Comparison of ENCODE assay signal across 19 cellular contexts in the genomic region with DNA sequence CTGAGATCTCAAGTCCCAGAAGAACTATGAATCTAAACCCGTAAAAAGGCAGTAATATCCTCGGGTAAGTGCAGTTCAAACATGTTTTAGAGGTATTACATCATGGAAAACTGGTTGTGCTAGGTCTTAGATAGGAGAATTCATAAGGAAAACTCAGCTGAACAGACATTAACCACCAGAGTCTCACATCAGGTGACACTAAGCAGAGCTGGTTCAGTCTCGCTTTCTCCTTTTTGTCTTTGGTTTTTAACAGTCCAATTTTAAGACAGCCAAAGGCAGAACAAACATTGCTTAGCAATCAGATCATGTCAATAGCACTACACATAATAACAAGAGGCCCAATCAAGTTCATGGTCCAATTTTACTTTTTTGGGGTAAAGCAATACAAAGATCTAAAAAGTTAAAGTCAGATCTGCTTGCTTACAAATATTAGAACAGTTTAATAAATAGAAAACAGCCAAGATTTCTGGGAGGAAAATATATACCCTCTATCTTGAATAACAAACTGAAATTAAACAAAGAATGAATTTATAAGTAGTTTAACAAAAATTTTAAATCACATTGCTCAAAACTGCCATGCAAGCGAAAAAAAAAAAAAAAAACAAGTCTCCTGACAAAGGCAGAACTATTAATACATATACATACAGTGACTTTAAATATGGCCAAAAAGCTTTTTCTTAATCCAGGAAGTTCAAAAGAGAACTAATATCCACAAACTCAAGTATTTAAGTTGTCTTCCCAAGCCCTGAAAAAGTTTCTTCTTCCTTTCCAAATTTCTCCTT.
DNase-seq lines count a peak whose midpoint lies in the region; ATAC-seq, FAIRE-seq and TF ChIP-seq lines count a peak whose summit lies in the region.
"Had no signal": no experiment of that assay in that cellular context is flagged by ENCODE, and none has a peak within 500 bp of the region (broad histone marks: within the 10 kb centered on the region; RNA-seq: fewer than 3 reads in every experiment).

No MANE protein-coding gene starts in this region.

- POLR2A ChIA-PET in PC-3 (lab: Charles Lee; ENCODE audit: unreplicated experiment), result interaction anchor here (0.6 kb wide), 2 partner anchors 673 to 1820 kb away, joined by 3 to 8 read pairs; no protein-coding TSS in a partner anchor
- POLR2A ChIA-PET in activated CD4-positive, alpha-beta memory T cell treated with anti-CD3 and anti-CD28 coated beads for 36 hours (lab: Charles Lee), result no interaction called here

- FAIRE-seq in keratinocyte (lab: Jason Lieb, UNC), result peak; percentile 43
- FAIRE-seq: GM19239 had no signal

- ATAC-seq in PC-3, result no peak
- ATAC-seq: activated naive CD4-positive, alpha-beta T cell treated with anti-CD3 and anti-CD28 coated beads, Interleukin-2, amount 50 U/mL, for 72 hours; naive thymus-derived CD8-positive, alpha-beta T cell; psoas muscle had no signal

- no peak overlapping the region for H3K27ac Mint-ChIP-seq in activated CD4-positive, alpha-beta memory T cell treated with anti-CD3 and anti-CD28 coated beads for 36 hours
- no peak overlapping the region for H3K27ac Mint-ChIP-seq in activated naive CD4-positive, alpha-beta T cell treated with anti-CD3 and anti-CD28 coated beads, Interleukin-2, amount 10 ng/mL, durations not matched to agents 7 days and 5 days
- H3K27ac Mint-ChIP-seq: activated naive CD4-positive, alpha-beta T cell treated with anti-CD3 and anti-CD28 coated beads, Interleukin-2, amount 50 U/mL, for 72 hours had no signal

- BruUV-seq in PC-3 (replicated peaks; lab: Mats Ljungman, UMichigan), result no TSS peak

- no peaks in the 10 kb centered on the region for H3K79me2 ChIP-seq in PC-3 (ENCODE audit: low read length)
- H3K79me2 ChIP-seq in keratinocyte (ENCODE audit: control insufficient read depth, insufficient read depth, low read length), result no peaks in the 10 kb centered on the region

- no peaks in the 10 kb centered on the region for H3F3A ChIP-seq in PC-3 (ENCODE audit: low read length, unreplicated experiment)

- CTCF ChIA-PET in PC-3 (lab: Charles Lee), result no interaction called here
- CTCF ChIA-PET in activated CD4-positive, alpha-beta memory T cell treated with anti-CD3 and anti-CD28 coated beads for 36 hours (lab: Charles Lee), result no interaction called here
- CTCF ChIA-PET in activated naive CD4-positive, alpha-beta T cell treated with anti-CD3 and anti-CD28 coated beads, Interleukin-2, amount 10 ng/mL, durations not matched to agents 7 days and 5 days (lab: Charles Lee), result interaction anchor here (0.6 kb wide), 1 partner anchor 116 kb away, joined by 3 read pairs; no protein-coding TSS in a partner anchor

- no peaks in the 10 kb centered on the region for H3K9me2 ChIP-seq in PC-3 (replicated peaks; ENCODE audit: low read length)

- H3K4me2 ChIP-seq in PC-3 (ENCODE audit: low read length) (no peak overlapping the region), keratinocyte (ENCODE audit: control insufficient read depth, extremely low read depth, insufficient read depth, low read depth, low read length) (peak overlapping the region; percentile 82)
- H3K4me2 ChIP-seq: BLaER1 had no signal

- H3K4me3 ChIP-seq in PC-3 (ENCODE audit: low read length), result no peak overlapping the region
- no peak overlapping the region for H3K4me3 ChIP-seq in keratinocyte (ENCODE audit: control insufficient read depth in 2 of 3, extremely low read depth in 1 of 3, insufficient read depth in 2 of 3, low read depth in 1 of 3, low read length in 3 of 3)
- no peak overlapping the region for H3K4me3 ChIP-seq in skin epidermis
- H3K4me3 ChIP-seq: BLaER1, psoas muscle had no signal

- no peaks in the 10 kb centered on the region for H3K9me3 ChIP-seq in PC-3 (ENCODE audit: low read length)
- no peaks in the 10 kb centered on the region for H3K9me3 ChIP-seq in keratinocyte (ENCODE audit: control insufficient read depth, low read depth, low read length)
- H3K9me3 ChIP-seq: BLaER1, psoas muscle had no signal

- dilution Hi-C loops in keratinocyte (cut with MboI; ENCODE audit: extremely low pct_ligation_motif_present, low sequenced_read_pairs), result no loop called here

- no peak overlapping the region for H3K9ac ChIP-seq in PC-3 (ENCODE audit: low read length)
- H3K9ac ChIP-seq in keratinocyte (ENCODE audit: control insufficient read depth, extremely low read depth, insufficient read depth, low read length), result no peak overlapping the region
- H3K9ac ChIP-seq: BLaER1 had no signal

- intact Hi-C loops in PC-3 (cut with micrococcal nuclease), result no loop called here
- intact Hi-C loops in activated CD4-positive, alpha-beta memory T cell treated with anti-CD3 and anti-CD28 coated beads for 36 hours (cut with micrococcal nuclease), result no loop called here

- peaks cover 2% of the 10 kb centered on the region; the same call in 1 of the 2 replicates for H3K4me1 ChIP-seq in PC-3 (ENCODE audit: insufficient read depth, low read length)
- peaks cover 8% of the 10 kb centered on the region for H3K4me1 ChIP-seq in keratinocyte (ENCODE audit: control insufficient read depth, extremely low read depth, insufficient read depth, low read length)
- H3K4me1 ChIP-seq: BLaER1, psoas muscle had no signal

- H3K27me3 Mint-ChIP-seq in activated CD4-positive, alpha-beta memory T cell treated with anti-CD3 and anti-CD28 coated beads for 36 hours, result no peaks in the 10 kb centered on the region
- H3K27me3 Mint-ChIP-seq in activated naive CD4-positive, alpha-beta T cell treated with anti-CD3 and anti-CD28 coated beads, Interleukin-2, amount 10 ng/mL, durations not matched to agents 7 days and 5 days, result no peaks in the 10 kb centered on the region
- H3K27me3 Mint-ChIP-seq: naive thymus-derived CD8-positive, alpha-beta T cell had no signal

- H3K4me3 Mint-ChIP-seq in activated CD4-positive, alpha-beta memory T cell treated with anti-CD3 and anti-CD28 coated beads for 36 hours, result no peak overlapping the region
- no peak overlapping the region for H3K4me3 Mint-ChIP-seq in activated naive CD4-positive, alpha-beta T cell treated with anti-CD3 and anti-CD28 coated beads, Interleukin-2, amount 10 ng/mL, durations not matched to agents 7 days and 5 days
- H3K4me3 Mint-ChIP-seq: naive thymus-derived CD8-positive, alpha-beta T cell had no signal

- no peaks in the 10 kb centered on the region for H3K36me3 ChIP-seq in PC-3 (ENCODE audit: low read depth, low read length)
- H3K36me3 ChIP-seq in keratinocyte (ENCODE audit: control insufficient read depth in 2 of 2, extremely low read depth in 1 of 2, insufficient read depth in 2 of 2, low read length in 2 of 2), result no peaks in the 10 kb centered on the region
- H3K36me3 ChIP-seq: BLaER1, brain microvascular endothelial cell had no signal

- H4K20me1 ChIP-seq in PC-3 (ENCODE audit: low read length) (no peaks in the 10 kb centered on the region), keratinocyte (ENCODE audit: control insufficient read depth, extremely low read depth, insufficient read depth, low read length) (no peaks in the 10 kb centered on the region)
- H4K20me1 ChIP-seq: BLaER1 had no signal

- DNase-seq in HPDE6-E6E7 (ENCODE audit: extremely low spot score) (peak; percentile 47), PC-3 (peak; percentile 10), keratinocyte (ENCODE audit: low read depth, low spot score) (no peak), GM19240 (ENCODE audit: insufficient read length, low spot score) (no peak), SKM-1 (lab: John Stamatoyannopoulos, UW; ENCODE audit: unreplicated experiment) (no peak)
- DNase-seq in activated CD4-positive, alpha-beta memory T cell treated with anti-CD3 and anti-CD28 coated beads for 36 hours, result no peak
- no peak for DNase-seq in activated naive CD4-positive, alpha-beta T cell treated with anti-CD3 and anti-CD28 coated beads, Interleukin-2, amount 10 ng/mL, durations not matched to agents 7 days and 5 days
- DNase-seq: activated CD4-positive, alpha-beta T cell treated with anti-CD3 and anti-CD28 coated beads for 48 hours; brain microvascular endothelial cell; naive thymus-derived CD8-positive, alpha-beta T cell; NCI-H1417 treated with DMSO at 0.1 percent for 48 hours; NCI-H748 treated with DMSO at 0.1 percent for 48 hours; psoas muscle; stimulated activated CD4-positive, alpha-beta T cell treated with anti-CD3 and anti-CD28 coated beads, Interleukin-15, amount 100 ng/mL, for 24 hours; T-helper 2 cell had no signal

- no peaks in the 10 kb centered on the region for H3K9me1 ChIP-seq in keratinocyte (ENCODE audit: control insufficient read depth, extremely low read depth, insufficient read depth, low read length)

- H3K36me3 Mint-ChIP-seq in activated CD4-positive, alpha-beta memory T cell treated with anti-CD3 and anti-CD28 coated beads for 36 hours, result no peaks in the 10 kb centered on the region
- no peaks in the 10 kb centered on the region for H3K36me3 Mint-ChIP-seq in activated naive CD4-positive, alpha-beta T cell treated with anti-CD3 and anti-CD28 coated beads, Interleukin-2, amount 10 ng/mL, durations not matched to agents 7 days and 5 days
- H3K36me3 Mint-ChIP-seq: activated naive CD4-positive, alpha-beta T cell treated with anti-CD3 and anti-CD28 coated beads, Interleukin-2, amount 50 U/mL, for 72 hours had no signal

- no peaks in the 10 kb centered on the region for H3K9me3 Mint-ChIP-seq in activated CD4-positive, alpha-beta memory T cell treated with anti-CD3 and anti-CD28 coated beads for 36 hours
- H3K9me3 Mint-ChIP-seq in activated naive CD4-positive, alpha-beta T cell treated with anti-CD3 and anti-CD28 coated beads, Interleukin-2, amount 10 ng/mL, durations not matched to agents 7 days and 5 days, result no peaks in the 10 kb centered on the region
- H3K9me3 Mint-ChIP-seq: activated naive CD4-positive, alpha-beta T cell treated with anti-CD3 and anti-CD28 coated beads, Interleukin-2, amount 50 U/mL, for 72 hours; naive thymus-derived CD8-positive, alpha-beta T cell had no signal

- TF ChIP-seq CTCF in PC-3 (conservative IDR thresholded peaks at IDR 0.05; ENCODE audit: low read depth, low read length) (no peak), keratinocyte (optimal IDR thresholded peaks at IDR 0.05 in 1 of 3, IDR thresholded peaks at IDR 0.05 in 1 of 3, conservative IDR thresholded peaks at IDR 0.05 in 1 of 3; ENCODE audit: extremely low read depth in 1 of 3, insufficient read depth in 2 of 3, low read length in 3 of 3) (no peak)

- no peak overlapping the region for H3K27ac ChIP-seq in PC-3 (ENCODE audit: low read length)
- H3K27ac ChIP-seq in keratinocyte (ENCODE audit: control insufficient read depth, insufficient read depth, low read length), result peak overlapping the region; percentile 26
- H3K27ac ChIP-seq in skin epidermis, result peak overlapping the region in 19 of 21 experiments; percentile 15 to 82 (median 58)
- H3K27ac ChIP-seq: BLaER1, brain microvascular endothelial cell, psoas muscle had no signal

- H3K27me3 ChIP-seq in PC-3 (ENCODE audit: low read length) (no peaks in the 10 kb centered on the region), keratinocyte (ENCODE audit: control insufficient read depth, extremely low read depth, insufficient read depth, low read length) (no peaks in the 10 kb centered on the region)
- H3K27me3 ChIP-seq: BLaER1, brain microvascular endothelial cell had no signal

- no peaks in the 10 kb centered on the region for H3K4me1 Mint-ChIP-seq in activated CD4-positive, alpha-beta memory T cell treated with anti-CD3 and anti-CD28 coated beads for 36 hours (ENCODE audit: low read depth)
- no peaks in the 10 kb centered on the region for H3K4me1 Mint-ChIP-seq in activated naive CD4-positive, alpha-beta T cell treated with anti-CD3 and anti-CD28 coated beads, Interleukin-2, amount 10 ng/mL, durations not matched to agents 7 days and 5 days

- no peak overlapping the region for H2AFZ ChIP-seq in PC-3 (ENCODE audit: low read length)
- H2AFZ ChIP-seq in keratinocyte (ENCODE audit: control insufficient read depth, low read length), result peak overlapping the region; percentile 48

Comparison
In these comparisons a context has a peak if more than half of its experiments do, and no peak if none do; other contexts are left out.
1. DNase-seq: peak in HPDE6-E6E7 (single experiment) and PC-3 (single experiment); none in keratinocyte (single experiment), activated CD4-positive, alpha-beta memory T cell treated with anti-CD3 and anti-CD28 coated beads for 36 hours (single experiment), GM19240 (single experiment), SKM-1 (single experiment) and activated naive CD4-positive, alpha-beta T cell treated with anti-CD3 and anti-CD28 coated beads, Interleukin-2, amount 10 ng/mL, durations not matched to agents 7 days and 5 days (single experiment).